Comparison of ENCODE assay signal across 1 cellular context in the genomic region with DNA sequence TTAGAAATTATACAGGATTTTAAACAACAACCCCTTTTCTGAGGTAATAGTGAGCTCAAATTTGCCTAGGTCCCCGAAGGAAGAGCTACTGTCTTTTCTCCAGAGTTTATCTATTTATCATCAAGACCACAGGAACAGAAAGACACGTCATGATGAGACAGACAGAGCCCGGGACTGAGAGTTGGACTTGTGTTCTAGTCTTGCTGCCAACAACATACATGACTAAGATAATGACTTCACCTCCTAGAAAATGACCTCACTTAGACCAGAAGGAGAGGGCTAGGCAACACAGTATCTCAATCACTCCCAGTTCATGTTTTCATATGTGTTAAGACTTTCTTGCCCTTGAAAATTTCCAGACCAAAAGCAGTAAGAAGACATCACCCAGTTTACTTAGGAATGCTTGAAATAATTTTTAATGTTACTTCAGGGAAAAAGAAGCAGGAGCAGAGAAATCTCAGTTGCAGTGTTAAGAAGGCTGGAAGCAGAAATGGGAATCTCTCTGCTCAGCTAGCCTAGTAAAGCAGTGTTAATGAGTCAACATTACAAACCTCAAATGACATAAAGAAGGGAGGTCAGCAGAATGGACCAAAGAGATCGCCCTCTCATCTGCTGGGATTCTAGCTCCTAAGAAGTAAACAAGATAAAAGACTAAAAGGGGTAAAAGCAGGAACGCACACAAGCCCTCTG.
TF ChIP-seq lines count a peak whose summit lies in the region.

No MANE protein-coding gene starts in this region.

TF ChIP-seq in HCT116, 20 proteins besides CTCF, POLR2A, EP300 and RAD21 (continued from another document):
- TF ChIP-seq, protein P1, sequence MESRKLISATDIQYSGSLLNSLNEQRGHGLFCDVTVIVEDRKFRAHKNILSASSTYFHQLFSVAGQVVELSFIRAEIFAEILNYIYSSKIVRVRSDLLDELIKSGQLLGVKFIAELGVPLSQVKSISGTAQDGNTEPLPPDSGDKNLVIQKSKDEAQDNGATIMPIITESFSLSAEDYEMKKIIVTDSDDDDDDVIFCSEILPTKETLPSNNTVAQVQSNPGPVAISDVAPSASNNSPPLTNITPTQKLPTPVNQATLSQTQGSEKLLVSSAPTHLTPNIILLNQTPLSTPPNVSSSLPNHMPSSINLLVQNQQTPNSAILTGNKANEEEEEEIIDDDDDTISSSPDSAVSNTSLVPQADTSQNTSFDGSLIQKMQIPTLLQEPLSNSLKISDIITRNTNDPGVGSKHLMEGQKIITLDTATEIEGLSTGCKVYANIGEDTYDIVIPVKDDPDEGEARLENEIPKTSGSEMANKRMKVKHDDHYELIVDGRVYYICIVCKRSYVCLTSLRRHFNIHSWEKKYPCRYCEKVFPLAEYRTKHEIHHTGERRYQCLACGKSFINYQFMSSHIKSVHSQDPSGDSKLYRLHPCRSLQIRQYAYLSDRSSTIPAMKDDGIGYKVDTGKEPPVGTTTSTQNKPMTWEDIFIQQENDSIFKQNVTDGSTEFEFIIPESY (IDR thresholded peaks at IDR 0.05; ENCODE audit: extremely low read depth, insufficient replicate concordance, low read length) = no peak
- peak; percentile 62; the same call in 1 of the 2 replicates for TF ChIP-seq SRF (IDR thresholded peaks at IDR 0.05; ENCODE audit: low read depth)
- TF ChIP-seq SP1 (IDR thresholded peaks at IDR 0.05; ENCODE audit: low read depth) = peak; percentile 83
- TF ChIP-seq SIN3A (IDR thresholded peaks at IDR 0.05; ENCODE audit: low read depth) = peak; percentile 47
